In the genomic region with DNA sequence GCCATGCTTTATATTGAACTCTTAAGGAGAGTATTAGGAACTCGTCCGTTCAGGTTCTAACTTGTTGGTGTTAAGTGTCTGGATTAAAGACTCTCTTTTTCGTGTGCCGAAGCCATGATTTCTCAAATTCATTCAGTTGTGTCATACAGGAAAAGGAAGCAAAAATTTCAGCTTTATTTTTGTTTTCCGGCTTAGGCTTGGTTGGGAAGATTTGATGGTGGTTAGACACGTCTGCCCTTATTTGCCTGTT, we compare ENCODE assay signal across 8 cellular contexts. TPM values are rescaled to one million over a fixed set of nuclear protein-coding genes. Genes with fewer than 3 reads are reported as not detected.
DNase-seq lines count a peak whose midpoint lies in the region; ATAC-seq and TF ChIP-seq lines count a peak whose summit lies in the region.

No MANE protein-coding gene starts in this region.

- H3K9me3 Mint-ChIP-seq in Caco-2 (ENCODE audit: unreplicated experiment) = no peaks in the 10 kb centered on the region

- peaks cover 27% of the 10 kb centered on the region for H3K4me1 Mint-ChIP-seq in Caco-2 (ENCODE audit: low read depth, unreplicated experiment)

- no peak for ATAC-seq in GM21390 (IDR thresholded peaks at IDR 0.05; ENCODE audit: unreplicated experiment)

- POLR2A ChIA-PET in Caco-2 (lab: Charles Lee) = interaction anchor here (0.5 to 3.9 kb wide), 5 partner anchors 15 to 375 kb away, joined by 3 to 49 read pairs (median 3); a partner anchor contains a TSS

- peaks cover 3% of the 10 kb centered on the region for H3K36me3 ChIP-seq in Caco-2 (ENCODE audit: control insufficient read depth, insufficient read depth, low read length)

- H3K9me3 ChIP-seq in Caco-2 = no peaks in the 10 kb centered on the region
- no peaks in the 10 kb centered on the region for H3K9me3 ChIP-seq in mononuclear cell (ENCODE audit: low read depth, low read length)

- H3K36me3 Mint-ChIP-seq in Caco-2 (ENCODE audit: insufficient read depth, unreplicated experiment) = peaks cover 59% of the 10 kb centered on the region

- H3K4me3 Mint-ChIP-seq in Caco-2 (ENCODE audit: unreplicated experiment) = peak overlapping the region; percentile 76

- peaks cover 21% of the 10 kb centered on the region for H3K4me1 ChIP-seq in Caco-2
- H3K4me1 ChIP-seq in mononuclear cell (ENCODE audit: insufficient read depth, low read length) = peaks cover 60% of the 10 kb centered on the region

- no peaks in the 10 kb centered on the region for H3K27me3 ChIP-seq in Caco-2 (replicated peaks; ENCODE audit: control insufficient read depth, insufficient read depth, low read length)
- H3K27me3 ChIP-seq in mononuclear cell (ENCODE audit: insufficient read depth, low read length) = no peaks in the 10 kb centered on the region

- H3K4me3 ChIP-seq in Caco-2 (ENCODE audit: low read depth, low read length) (peak overlapping the region; percentile 61), cardiac fibroblast (replicated peaks in 1 of 2; ENCODE audit: low read depth in 2 of 2, low read length in 2 of 2) (peak overlapping the region; percentile 61 to 69), mononuclear cell (ENCODE audit: low read length) (peak overlapping the region; percentile 72)
- peak overlapping the region; percentile 77 for H3K4me3 ChIP-seq in Jurkat, Clone E6-1 (ENCODE audit: low read length)

- no peak for TF ChIP-seq CTCF in Caco-2 (IDR thresholded peaks at IDR 0.05; ENCODE audit: insufficient read depth in 1 of 2, low read depth in 1 of 2, low read length in 1 of 2, severe bottlenecking in 1 of 2, unreplicated experiment in 1 of 2)
- TF ChIP-seq CTCF in cardiac fibroblast (IDR thresholded peaks at IDR 0.05; ENCODE audit: low read depth, low read length) = no peak

- no peak for DNase-seq in Caco-2
- DNase-seq in Jurkat, Clone E6-1 (ENCODE audit: low read depth, low spot score) = no peak
- DNase-seq in cardiac fibroblast (ENCODE audit: low read depth in 2 of 2) = peak; percentile 27 to 33
- DNase-seq in NOMO-1 treated with dmso at 0.1 percent for 144 hours (lab: John Stamatoyannopoulos, UW; ENCODE audit: unreplicated experiment) = no peak
- no peak for DNase-seq in COLO829 (ENCODE audit: low spot score)
- DNase-seq in NCI-H446 treated with DMSO at 0.1 percent for 48 hours (lab: John Stamatoyannopoulos, UW) = no peak

- H3K27me3 Mint-ChIP-seq in Caco-2 (ENCODE audit: insufficient read depth, unreplicated experiment) = no peaks in the 10 kb centered on the region

- CTCF ChIA-PET in Caco-2 (lab: Charles Lee) = interaction anchor here (0.5 to 2.8 kb wide), 5 partner anchors 59 to 209 kb away, joined by 3 to 11 read pairs (median 5); a partner anchor contains a TSS

- BruUV-seq in Caco-2 (replicated peaks; lab: Mats Ljungman, UMichigan) = TSS peak; percentile 67

- intact Hi-C loops in Caco-2 (cut with micrococcal nuclease; ENCODE audit: unreplicated experiment) = loop anchor here (1.0 to 10.0 kb wide), 4 partner anchors 12 to 271 kb away; a partner anchor contains a TSS

- H3K27ac Mint-ChIP-seq in Caco-2 (ENCODE audit: unreplicated experiment) = peak overlapping the region; percentile 85

RNA-seq across cellular contexts. Expression of a gene that starts 0.9 kb away (rescaled TPM):
- total RNA-seq in Caco-2 (2022) (117 and 124 TPM in 2 replicates), mononuclear cell (26.0 TPM)
- polyA plus RNA-seq in Jurkat, Clone E6-1 (2012; ENCODE audit: insufficient read depth, insufficient read length) = 25.3 TPM

RNA-seq across cellular contexts. Expression of a gene that starts 30.7 kb away (rescaled TPM):
- total RNA-seq in Caco-2 (2022) (286 and 293 TPM in 2 replicates), mononuclear cell (54.8 TPM)
- polyA plus RNA-seq in Jurkat, Clone E6-1 (2012; ENCODE audit: insufficient read depth, insufficient read length) = 61.2 TPM

RNA-seq across cellular contexts. Expression of a gene that starts 34.5 kb away (rescaled TPM):
- 0.27 TPM in 1 of 2 replicates, not detected in the other for total RNA-seq in Caco-2 (2022)
- not detected for polyA plus RNA-seq in Jurkat, Clone E6-1 (2012; ENCODE audit: insufficient read depth, insufficient read length)
- total RNA-seq in mononuclear cell = not detected

Comparison
In these comparisons a context has a peak if more than half of its experiments do, and no peak if none do; other contexts are left out.
1. DNase-seq: peak in cardiac fibroblast (2 of 2); none in Caco-2 (0 of 2), Jurkat, Clone E6-1 (single experiment), NOMO-1 treated with dmso at 0.1 percent for 144 hours (single experiment), COLO829 (single experiment) and NCI-H446 treated with DMSO at 0.1 percent for 48 hours (single experiment).
2. Peak in every context shown above with its lines, with median percentiles within 50 percentile points of each other: H3K4me3 ChIP-seq.